Comparison of ENCODE assay signal across 33 cellular contexts in the genomic region with DNA sequence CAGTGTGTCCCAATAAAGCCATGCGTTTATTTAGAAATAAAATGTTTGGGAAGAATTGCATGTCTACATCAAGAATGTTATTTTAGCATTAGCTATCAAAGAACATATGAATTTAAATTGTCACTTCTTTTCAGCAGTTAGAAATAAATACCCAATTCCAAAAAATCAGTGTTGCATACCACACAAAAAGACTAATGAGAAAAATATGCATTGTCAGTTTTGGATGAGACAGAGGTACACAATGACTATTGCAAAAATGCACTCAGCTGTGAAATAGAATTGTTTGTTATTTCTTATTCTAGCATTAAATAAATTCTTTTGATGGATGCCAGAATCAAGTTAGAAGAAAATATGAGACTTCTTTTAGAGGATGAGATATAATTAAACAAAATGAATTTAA.
A peak's percentile ranks its signal among the peaks of the same experiment; 100 is the strongest.
DNase-seq lines count a peak whose midpoint lies in the region; ATAC-seq lines count a peak whose summit lies in the region.
"Had no signal": no experiment of that assay in that cellular context is flagged by ENCODE, and none has a peak within 500 bp of the region (broad histone marks: within the 10 kb centered on the region; RNA-seq: fewer than 3 reads in every experiment).

No MANE protein-coding gene starts in this region.

- no peaks in the 10 kb centered on the region for H3K27me3 ChIP-seq in SJSA1 (replicated peaks)
- H3K27me3 ChIP-seq: esophagus muscularis mucosa, left lung, neural progenitor cell, pancreas, suprapubic skin, upper lobe of left lung had no signal

- no peak overlapping the region for H3K4me3 ChIP-seq in SJSA1
- H3K4me3 ChIP-seq: esophagus muscularis mucosa, HAP-1, left lung, neural progenitor cell, pancreas, suprapubic skin, upper lobe of left lung had no signal

- ATAC-seq in HG03135 (IDR thresholded peaks at IDR 0.05; ENCODE audit: unreplicated experiment), result no peak
- no peak for ATAC-seq in activated T-cell treated with anti-CD3 and anti-CD28 coated beads, Interleukin-2, amount 50 U/mL, for 72 hours (replicated peaks in 1 of 2)
- ATAC-seq: left lung, pancreas had no signal

- H3K9me3 ChIP-seq in SJSA1 (replicated peaks), result peaks cover 12% of the 10 kb centered on the region; the same call in 1 of the 2 replicates
- H3K9me3 ChIP-seq: esophagus muscularis mucosa, HAP-1, left lung, pancreas, SK-N-SH, suprapubic skin, upper lobe of left lung had no signal

- H3K4me1 ChIP-seq in SJSA1 (replicated peaks), result peaks cover 7% of the 10 kb centered on the region
- H3K4me1 ChIP-seq: esophagus muscularis mucosa, HAP-1, left lung, neural progenitor cell, pancreas, suprapubic skin, upper lobe of left lung had no signal

- H3K27me3 Mint-ChIP-seq in activated T-cell treated with anti-CD3 and anti-CD28 coated beads, Interleukin-2, amount 50 U/mL, for 72 hours (ENCODE audit: low read depth), result no peaks in the 10 kb centered on the region
- H3K27me3 Mint-ChIP-seq: activated B cell treated with CpG ODN at 0.5 μM for 24 hours; activated CD4-positive, alpha-beta T cell treated with anti-CD3 and anti-CD28 coated beads, Interleukin-2, amount 10 ng/mL, durations not matched to agents 7 days and 5 days; activated naive CD8-positive, alpha-beta T cell; central memory CD8-positive, alpha-beta T cell had no signal

- no peaks in the 10 kb centered on the region for H3K36me3 Mint-ChIP-seq in activated T-cell treated with anti-CD3 and anti-CD28 coated beads, Interleukin-2, amount 50 U/mL, for 72 hours (ENCODE audit: insufficient read depth in 2 of 2)
- H3K36me3 Mint-ChIP-seq: activated naive CD8-positive, alpha-beta T cell; neural progenitor cell had no signal

- no peaks in the 10 kb centered on the region for H3K4me1 Mint-ChIP-seq in activated T-cell treated with anti-CD3 and anti-CD28 coated beads, Interleukin-2, amount 50 U/mL, for 72 hours (ENCODE audit: low read depth)
- H3K4me1 Mint-ChIP-seq: activated B cell treated with CpG ODN at 0.5 μM for 24 hours; activated CD4-positive, alpha-beta T cell treated with anti-CD3 and anti-CD28 coated beads, Interleukin-2, amount 10 ng/mL, durations not matched to agents 7 days and 5 days; central memory CD8-positive, alpha-beta T cell had no signal

- H3K4me3 Mint-ChIP-seq in activated T-cell treated with anti-CD3 and anti-CD28 coated beads, Interleukin-2, amount 50 U/mL, for 72 hours, result no peak overlapping the region
- H3K4me3 Mint-ChIP-seq: activated B cell treated with CpG ODN at 0.5 μM for 24 hours; activated CD4-positive, alpha-beta T cell treated with anti-CD3 and anti-CD28 coated beads, Interleukin-2, amount 10 ng/mL, durations not matched to agents 7 days and 5 days; activated naive CD8-positive, alpha-beta T cell; central memory CD8-positive, alpha-beta T cell; endodermal cell; neural progenitor cell had no signal

- peak overlapping the region; percentile 34; the same call in 1 of the 2 replicates for H3K27ac ChIP-seq in SJSA1
- H3K27ac ChIP-seq: esophagus muscularis mucosa, left lung, neural progenitor cell, pancreas, suprapubic skin, upper lobe of left lung had no signal

- no peak overlapping the region for H3K27ac Mint-ChIP-seq in activated T-cell treated with anti-CD3 and anti-CD28 coated beads, Interleukin-2, amount 50 U/mL, for 72 hours
- H3K27ac Mint-ChIP-seq: activated B cell treated with CpG ODN at 0.5 μM for 24 hours; activated CD4-positive, alpha-beta T cell treated with anti-CD3 and anti-CD28 coated beads, Interleukin-2, amount 10 ng/mL, durations not matched to agents 7 days and 5 days; activated naive CD8-positive, alpha-beta T cell; endodermal cell; neural progenitor cell had no signal

- no peaks in the 10 kb centered on the region for H3K36me3 ChIP-seq in SJSA1
- H3K36me3 ChIP-seq: esophagus muscularis mucosa, HAP-1, left lung, neural progenitor cell, pancreas, suprapubic skin, upper lobe of left lung had no signal

- H3K9me3 Mint-ChIP-seq in activated T-cell treated with anti-CD3 and anti-CD28 coated beads, Interleukin-2, amount 50 U/mL, for 72 hours, result peaks cover 4 to 5% of the 10 kb centered on the region in 2 donors
- H3K9me3 Mint-ChIP-seq: endodermal cell, neural progenitor cell had no signal

- peak; percentile 55 for DNase-seq in GM03348 (ENCODE audit: low spot score)
- DNase-seq in SJSA1 (ENCODE audit: low read depth in 1 of 2, low spot score in 2 of 2), result peak in 1 of 2 experiments; percentile 66
- peak; percentile 90 for DNase-seq in fibroblast of gingiva (ENCODE audit: low read depth)
- DNase-seq in renal cortical epithelial cell (ENCODE audit: low read depth), result peak; percentile 76
- DNase-seq in activated T-cell treated with anti-CD3 and anti-CD28 coated beads, Interleukin-2, amount 50 U/mL, for 72 hours, result no peak
- DNase-seq in AG08395 (ENCODE audit: low spot score), result no peak
- DNase-seq: activated B cell treated with CpG ODN at 0.5 μM for 24 hours; activated CD4-positive, alpha-beta T cell treated with anti-CD3 and anti-CD28 coated beads, Interleukin-2, amount 10 ng/mL, durations not matched to agents 7 days and 5 days; activated effector memory CD4-positive, alpha-beta T cell treated with anti-CD3 and anti-CD28 coated beads, Interleukin-2, amount 50 U/mL, for 16 hours; aorta; dermis blood vessel endothelial cell; endodermal cell; glutamatergic neuron; KBM-7; left lung; mesendoderm; MM.1S; NCI-H1930; NCI-H2171 treated with DMSO at 0.1 percent for 48 hours; NCI-H510A treated with DMSO at 0.1 percent for 48 hours; pancreas; retina; SK-N-SH; small intestine; stimulated activated naive CD4-positive, alpha-beta T cell treated with Interleukin-2 at 50 U/mL for 16 hours; upper lobe of left lung had no signal

Comparison
In these comparisons a context has a peak if more than half of its experiments do, and no peak if none do; other contexts are left out.
1. DNase-seq: peak in GM03348 (single experiment), fibroblast of gingiva (single experiment) and renal cortical epithelial cell (single experiment); none in activated T-cell treated with anti-CD3 and anti-CD28 coated beads, Interleukin-2, amount 50 U/mL, for 72 hours (0 of 2) and AG08395 (single experiment).